8 cellular contexts compared by ENCODE assay signal in the genomic region with DNA sequence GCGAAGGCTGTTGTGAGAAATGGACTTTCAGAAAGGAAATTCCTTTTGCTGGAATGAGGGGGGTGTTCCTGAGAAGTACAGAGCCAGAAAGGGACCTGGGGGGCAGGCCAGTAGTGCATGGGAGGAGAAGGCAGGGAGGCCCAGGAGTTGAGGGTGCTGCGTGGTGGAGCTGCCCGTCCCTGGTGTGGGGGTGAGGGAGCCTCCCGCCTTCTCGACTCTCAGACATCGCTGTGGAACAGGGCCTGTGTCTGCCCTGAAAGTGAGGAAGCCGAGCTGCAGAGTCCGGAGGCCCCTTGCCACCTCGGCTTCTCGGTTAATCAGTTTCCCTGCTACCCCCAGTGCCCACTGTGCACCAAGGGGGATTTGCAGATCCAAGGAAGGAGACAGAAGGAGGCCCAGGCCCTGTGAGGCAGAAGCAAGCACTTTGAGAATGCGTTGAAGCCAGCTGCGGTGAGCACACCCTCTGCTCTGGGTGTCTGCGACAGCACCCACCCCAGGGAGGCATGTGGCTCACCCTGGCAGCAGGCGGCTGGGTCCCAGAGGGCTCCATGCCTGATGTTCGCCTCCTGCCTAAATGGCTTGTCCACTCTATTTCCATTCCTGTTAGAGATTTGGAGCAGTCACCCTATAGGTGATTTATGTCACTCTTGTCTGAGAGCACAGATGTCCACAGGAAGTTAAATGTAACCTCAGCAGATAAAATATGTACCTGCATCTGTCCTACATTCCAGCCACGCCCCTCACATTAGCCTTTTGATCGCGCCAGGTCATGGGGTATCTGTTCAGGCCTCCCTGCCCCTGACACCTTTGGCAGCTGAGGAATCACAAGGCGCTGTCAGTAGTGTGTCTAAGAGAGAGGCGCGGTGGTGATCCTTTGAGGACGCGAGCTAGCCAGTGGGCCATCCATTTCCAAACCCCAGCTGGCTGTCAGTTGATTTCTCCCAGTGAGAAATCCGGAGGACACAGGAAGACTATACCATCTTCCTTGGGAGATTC. TPM values are rescaled to one million over a fixed set of nuclear protein-coding genes. Genes with fewer than 3 reads are reported as not detected.
DNase-seq lines count a peak whose midpoint lies in the region; ATAC-seq and TF ChIP-seq lines count a peak whose summit lies in the region.

No MANE protein-coding gene starts in this region.

- no peak overlapping the region for H2AFZ ChIP-seq in DND-41 (ENCODE audit: low read depth, low read length)

- H3K27ac ChIP-seq in DND-41 (ENCODE audit: low read length) (peak overlapping the region; percentile 62), psoas muscle (peak overlapping the region; percentile 97)

- 8 to 14% (median 11%) methylated on average over 24 of the region's 24 CpGs for WGBS in psoas muscle, 3 donors

- intact Hi-C loops in psoas muscle (cut with DNase I): no loop called here

- H3K79me2 ChIP-seq in DND-41 (ENCODE audit: insufficient read depth, low read length): peaks cover 63% of the 10 kb centered on the region

- H3K27ac Mint-ChIP-seq in activated CD4-positive, alpha-beta memory T cell treated with anti-CD3 and anti-CD28 coated beads, Interleukin-2, amount 10 ng/mL, durations not matched to agents 7 days and 5 days: peak overlapping the region; percentile 58
- H3K27ac Mint-ChIP-seq in glutamatergic neuron (ENCODE audit: unreplicated experiment): peak overlapping the region; percentile 90

- H3K27me3 Mint-ChIP-seq in activated CD4-positive, alpha-beta memory T cell treated with anti-CD3 and anti-CD28 coated beads, Interleukin-2, amount 10 ng/mL, durations not matched to agents 7 days and 5 days: no peaks in the 10 kb centered on the region
- H3K27me3 Mint-ChIP-seq in glutamatergic neuron (ENCODE audit: unreplicated experiment): peaks cover 8% of the 10 kb centered on the region

- CTCF ChIA-PET in activated CD4-positive, alpha-beta memory T cell treated with anti-CD3 and anti-CD28 coated beads, Interleukin-2, amount 10 ng/mL, durations not matched to agents 7 days and 5 days (lab: Charles Lee): interaction anchor here (0.6 to 1.7 kb wide), 5 partner anchors 10 to 156 kb away, joined by 3 to 5 read pairs (median 4); no protein-coding TSS in a partner anchor

- ATAC-seq in DND-41 (ENCODE audit: insufficient read depth, low read depth): no peak
- ATAC-seq in psoas muscle: peak in 3 of 4 donors; percentile 19 to 33 (median 28)
- ATAC-seq in HG02938 (IDR thresholded peaks at IDR 0.05; ENCODE audit: unreplicated experiment): no peak

- DNase-seq in DND-41 (peak; percentile 32), glutamatergic neuron (no peak), psoas muscle (peak in 1 of 2 donors; percentile 77), epidermal melanocyte (ENCODE audit: insufficient read length, low spot score) (no peak), SIG-M5 (lab: John Stamatoyannopoulos, UW) (no peak), mesenteric fat pad (ENCODE audit: low spot score) (no peak)
- DNase-seq in activated CD4-positive, alpha-beta memory T cell treated with anti-CD3 and anti-CD28 coated beads, Interleukin-2, amount 10 ng/mL, durations not matched to agents 7 days and 5 days: no peak

- H3K4me1 ChIP-seq in DND-41 (ENCODE audit: insufficient read depth, low read length) (peaks cover 70% of the 10 kb centered on the region), psoas muscle (peaks cover 79% of the 10 kb centered on the region)

- H3K4me3 ChIP-seq in DND-41 (ENCODE audit: low read depth in 1 of 2, low read length in 2 of 2) (no peak overlapping the region), psoas muscle (peak overlapping the region; percentile 70)

- H3K27me3 ChIP-seq in DND-41 (ENCODE audit: insufficient read depth, low read length, poor library complexity) (no peaks in the 10 kb centered on the region), psoas muscle (ENCODE audit: insufficient read depth in 3 of 3, low read length in 2 of 3) (no peaks in the 10 kb centered on the region)

- no peaks in the 10 kb centered on the region for H3K9me3 Mint-ChIP-seq in activated CD4-positive, alpha-beta memory T cell treated with anti-CD3 and anti-CD28 coated beads, Interleukin-2, amount 10 ng/mL, durations not matched to agents 7 days and 5 days
- H3K9me3 Mint-ChIP-seq in glutamatergic neuron (ENCODE audit: unreplicated experiment): peaks cover 12% of the 10 kb centered on the region

- H3K36me3 Mint-ChIP-seq in activated CD4-positive, alpha-beta memory T cell treated with anti-CD3 and anti-CD28 coated beads, Interleukin-2, amount 10 ng/mL, durations not matched to agents 7 days and 5 days (ENCODE audit: low read depth): peaks cover 36% of the 10 kb centered on the region
- H3K36me3 Mint-ChIP-seq in glutamatergic neuron (ENCODE audit: unreplicated experiment): no peaks in the 10 kb centered on the region

- peaks cover 16% of the 10 kb centered on the region for H4K20me1 ChIP-seq in DND-41 (ENCODE audit: insufficient read depth, low read length)

- TF ChIP-seq CTCF in DND-41 (IDR thresholded peaks at IDR 0.05; ENCODE audit: borderline replicate concordance, extremely low read depth, low read length, poor library complexity, severe bottlenecking) (no peak), glutamatergic neuron (IDR thresholded peaks at IDR 0.05; ENCODE audit: partially characterized antibody, unreplicated experiment) (no peak), psoas muscle (IDR thresholded peaks at IDR 0.05) (no peak)

- H3K9ac ChIP-seq in DND-41 (ENCODE audit: low read depth, low read length): peak overlapping the region; percentile 2; the same call in 1 of the 2 replicates

- H3K4me1 Mint-ChIP-seq in activated CD4-positive, alpha-beta memory T cell treated with anti-CD3 and anti-CD28 coated beads, Interleukin-2, amount 10 ng/mL, durations not matched to agents 7 days and 5 days: peaks cover 77% of the 10 kb centered on the region
- peaks cover 53% of the 10 kb centered on the region for H3K4me1 Mint-ChIP-seq in glutamatergic neuron (ENCODE audit: low read depth, unreplicated experiment)

- no peak overlapping the region for H3K4me2 ChIP-seq in DND-41 (ENCODE audit: insufficient read depth, low read length)

- H3K36me3 ChIP-seq in DND-41 (ENCODE audit: insufficient read depth, low read length) (peaks cover 46% of the 10 kb centered on the region), psoas muscle (ENCODE audit: insufficient read depth in 1 of 2, low read depth in 1 of 2) (peaks cover 0 to 31% of the 10 kb centered on the region in 2 donors)

- no peak overlapping the region for H3K4me3 Mint-ChIP-seq in activated CD4-positive, alpha-beta memory T cell treated with anti-CD3 and anti-CD28 coated beads, Interleukin-2, amount 10 ng/mL, durations not matched to agents 7 days and 5 days
- H3K4me3 Mint-ChIP-seq in glutamatergic neuron (ENCODE audit: unreplicated experiment): peak overlapping the region; percentile 92

- no peaks in the 10 kb centered on the region for H3K9me3 ChIP-seq in DND-41 (ENCODE audit: insufficient read depth, low read length, severe bottlenecking)
- no peaks in the 10 kb centered on the region for H3K9me3 ChIP-seq in psoas muscle

- POLR2A ChIA-PET in activated CD4-positive, alpha-beta memory T cell treated with anti-CD3 and anti-CD28 coated beads, Interleukin-2, amount 10 ng/mL, durations not matched to agents 7 days and 5 days (lab: Charles Lee): interaction anchor here (0.8 to 1.4 kb wide), 2 partner anchors 9 to 155 kb away, joined by 4 read pairs; no protein-coding TSS in a partner anchor

RNA-seq across cellular contexts. Expression of gene PTGES2, which starts 28.3 kb away (rescaled TPM):
- total RNA-seq in activated CD4-positive, alpha-beta memory T cell treated with anti-CD3 and anti-CD28 coated beads, Interleukin-2, amount 10 ng/mL, durations not matched to agents 7 days and 5 days: 10 to 100 TPM; 35.6 to 38.1 TPM
- 85.1 TPM for total RNA-seq in glutamatergic neuron (ENCODE audit: unreplicated experiment)
- 100 to 1,000 TPM; 102 to 150 (median 116) TPM for total RNA-seq in psoas muscle
- polyA plus RNA-seq in psoas muscle: 100 to 1,000 TPM in 2 of 3 donors, 10 to 100 TPM in 1; 61.2 to 134 (median 119) TPM
- 59.5 TPM for total RNA-seq in mesenteric fat pad

RNA-seq across cellular contexts. Expression of gene SLC25A25, which starts 31.2 kb away (rescaled TPM):
- 10 to 100 TPM; 21.3 to 22.2 TPM for total RNA-seq in activated CD4-positive, alpha-beta memory T cell treated with anti-CD3 and anti-CD28 coated beads, Interleukin-2, amount 10 ng/mL, durations not matched to agents 7 days and 5 days
- 33.0 TPM for total RNA-seq in glutamatergic neuron (ENCODE audit: unreplicated experiment)
- 10 to 100 TPM in 2 of 4 donors, 1 to 10 TPM in 2; 3.6 to 50.3 (median 20.5) TPM for total RNA-seq in psoas muscle
- polyA plus RNA-seq in psoas muscle: 10 to 100 TPM in 2 of 3 donors, 1 to 10 TPM in 1; 9.3 to 12.5 (median 10.6) TPM
- 89.5 TPM for total RNA-seq in mesenteric fat pad

RNA-seq across cellular contexts. Expression of gene NAIF1, which starts 32.1 kb away (rescaled TPM):
- 10 to 100 TPM; 12.0 to 14.1 TPM for total RNA-seq in activated CD4-positive, alpha-beta memory T cell treated with anti-CD3 and anti-CD28 coated beads, Interleukin-2, amount 10 ng/mL, durations not matched to agents 7 days and 5 days
- total RNA-seq in glutamatergic neuron (ENCODE audit: unreplicated experiment): 6.2 TPM
- total RNA-seq in psoas muscle: 1 to 10 TPM; 5.9 to 8.7 (median 6.1) TPM
- polyA plus RNA-seq in psoas muscle: 1 to 10 TPM; 4.2 to 8.0 (median 7.8) TPM
- 5.7 TPM for total RNA-seq in mesenteric fat pad

RNA-seq across cellular contexts. Expression of gene LCN2, which starts 50.0 kb away (rescaled TPM):
- total RNA-seq in activated CD4-positive, alpha-beta memory T cell treated with anti-CD3 and anti-CD28 coated beads, Interleukin-2, amount 10 ng/mL, durations not matched to agents 7 days and 5 days: not detected
- total RNA-seq in glutamatergic neuron (ENCODE audit: unreplicated experiment) (not detected), psoas muscle (1 to 10 TPM in 2 of 4 donors, under 1 TPM in 1, not detected in 1; 0.47 to 2.1 (median 1.4) TPM), mesenteric fat pad (0.64 TPM)
- under 1 TPM; 0.08 to 0.90 (median 0.69) TPM for polyA plus RNA-seq in psoas muscle

Comparison
In these comparisons a context has a peak if more than half of its experiments do, and no peak if none do; other contexts are left out.
1. ATAC-seq: peak in psoas muscle (3 of 4); none in DND-41 (single experiment) and HG02938 (single experiment).